Comparison of ENCODE assay signal across 8 cellular contexts in genomic region chr3:157174616-157175498, GRCh38. TPM values are rescaled to one million over a fixed set of nuclear protein-coding genes. Genes with fewer than 3 reads are reported as not detected.
DNase-seq lines count a peak whose midpoint lies in the region; ATAC-seq and TF ChIP-seq lines count a peak whose summit lies in the region.

No MANE protein-coding gene starts in this region.

- peak; percentile 97 for DNase-seq in Ammon's horn (ENCODE audit: low spot score)
- peak; percentile 98 for DNase-seq in NCI-H460 (ENCODE audit: extremely low read depth, low read depth)
- DNase-seq in activated CD4-positive, alpha-beta T cell treated with anti-CD3 and anti-CD28 coated beads for 1 hour, result peak; percentile 98
- DNase-seq in cerebellum (ENCODE audit: low spot score), result peak; percentile 95
- DNase-seq in islet precursor cell, result peak; percentile 100
- DNase-seq in stimulated activated CD4-positive, alpha-beta T cell treated with anti-CD3 and anti-CD28 coated beads, Interleukin-12 subunit alpha, Interleukin-12 subunit beta, amount 100 ng/mL, for 4 hours, result peak; percentile 95

- ATAC-seq in HG03432 (IDR thresholded peaks at IDR 0.05; ENCODE audit: unreplicated experiment), result peak; percentile 96

- TF ChIP-seq POLR2A in GM19193 (IDR thresholded peaks at IDR 0.05; ENCODE audit: extremely low read depth, insufficient read depth, insufficient read length), result peak; percentile 96

RNA-seq across cellular contexts. Expression of gene CCNL1, which starts 14.9 kb away (rescaled TPM):
- 68.2 and 91.3 TPM in 2 replicates for total RNA-seq in NCI-H460 (2014; rRNA removed; shearing (Covaris generic))
- 214 and 225 TPM in 2 replicates for polyA plus RNA-seq in NCI-H460 (2014; cell fraction: nucleus; rRNA removed)
- 139 TPM for total RNA-seq in cerebellum

Comparison
In these comparisons a context has a peak if more than half of its experiments do, and no peak if none do; other contexts are left out.
1. Peak in every context shown above with its lines: DNase-seq and ATAC-seq.